1 cellular context compared by ENCODE assay signal in the genomic region with DNA sequence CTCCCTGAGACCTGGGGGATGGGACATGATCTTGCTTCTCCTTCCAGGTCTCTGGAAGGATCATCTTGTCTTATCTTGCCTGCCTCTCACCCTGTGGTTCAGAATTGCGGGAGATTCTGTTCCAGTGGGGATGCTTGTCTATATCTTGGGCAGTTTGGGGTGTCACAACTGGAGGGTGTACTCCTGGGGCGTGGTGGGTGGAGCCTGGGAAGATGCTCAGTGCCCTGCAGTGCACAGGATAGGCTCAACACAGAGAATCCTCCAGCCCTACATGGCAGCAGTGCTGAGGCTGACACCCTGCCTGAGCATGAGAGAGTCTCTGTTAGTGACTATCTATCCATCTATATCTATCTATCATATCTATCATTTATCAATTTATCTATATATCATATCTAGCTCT.
TF ChIP-seq lines count a peak whose summit lies in the region.

No MANE protein-coding gene starts in this region.

TF ChIP-seq in A549, 52 proteins besides CTCF, POLR2A, EP300 and RAD21 (continued from another document):
- TF ChIP-seq HOXA7 (CRISPR knock-in tag; IDR thresholded peaks at IDR 0.05) (no peak), NFE2L2 (conservative IDR thresholded peaks at IDR 0.05; ENCODE audit: low read length) (no peak), RFX5 (IDR thresholded peaks at IDR 0.05) (no peak)
- TF ChIP-seq, protein P1, sequence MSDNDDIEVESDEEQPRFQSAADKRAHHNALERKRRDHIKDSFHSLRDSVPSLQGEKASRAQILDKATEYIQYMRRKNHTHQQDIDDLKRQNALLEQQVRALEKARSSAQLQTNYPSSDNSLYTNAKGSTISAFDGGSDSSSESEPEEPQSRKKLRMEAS (IDR thresholded peaks at IDR 0.05): no peak
